18 cellular contexts compared by ENCODE assay signal in genomic region chr17:63869491-63870291, GRCh38. TPM values are rescaled to one million over a fixed set of nuclear protein-coding genes. Genes with fewer than 3 reads are reported as not detected.
DNase-seq lines count a peak whose midpoint lies in the region; ATAC-seq, FAIRE-seq and TF ChIP-seq lines count a peak whose summit lies in the region.
"Not testable (repeated sequence)": the region's sequence is repeated elsewhere in the genome, so short reads cannot be mapped to it uniquely, and the experiment has no call there.
"Had no signal": no experiment of that assay in that cellular context is flagged by ENCODE, and none has a peak within 500 bp of the region (broad histone marks: within the 10 kb centered on the region; RNA-seq: fewer than 3 reads in every experiment).

No MANE protein-coding gene starts in this region.

- not testable (repeated sequence) for FAIRE-seq in astrocyte (lab: Jason Lieb, UNC)

- no CpG with 5 or more reads among the region's 9 CpGs for WGBS in H9 (ENCODE audit: extremely low coverage, insufficient read length, low lambda C conversion rate)
- WGBS in endodermal cell (ENCODE audit: insufficient coverage in 1 of 2, insufficient read length in 1 of 2), 2 experiments: 84 to 85% methylated on average over 5 to 8 of the region's 9 CpGs

- ATAC-seq in PC-3: peak; percentile 18; the same call in 1 of the 2 replicates

- H3K23ac ChIP-seq in H9 (ENCODE audit: insufficient read length, low read depth, low read length): not testable (repeated sequence)

- not testable (repeated sequence) for H3K27ac ChIP-seq in DOHH2 (ENCODE audit: low read depth, low read length); H9 (ENCODE audit: insufficient read length, low read depth, low read length); PC-3 (ENCODE audit: low read length); astrocyte (ENCODE audit: low read depth, low read length); endodermal cell (ENCODE audit: low read depth, low read length)

- H3K36me3 Mint-ChIP-seq in H9 (ENCODE audit: insufficient read depth in 1 of 3, low read depth in 3 of 3); astrocyte (ENCODE audit: low read depth, unreplicated experiment); endodermal cell (ENCODE audit: low read depth); neural crest cell (ENCODE audit: low read depth): not testable (repeated sequence)

- CTCF ChIA-PET in PC-3 (lab: Charles Lee): interaction anchor here (1.1 kb wide), 1 partner anchor 43 kb away, joined by 3 read pairs; no protein-coding TSS in a partner anchor

- H2BK20ac ChIP-seq in H9 (ENCODE audit: low read depth, low read length, poor library complexity, severe bottlenecking): not testable (repeated sequence)

- H3K36me3 ChIP-seq in DOHH2 (ENCODE audit: control insufficient read depth, low read length); PC-3 (ENCODE audit: low read depth, low read length); astrocyte (ENCODE audit: insufficient read depth, low read length); endodermal cell (ENCODE audit: control insufficient read depth, insufficient read depth, low read length): not testable (repeated sequence)

- not testable (repeated sequence) for H4K5ac ChIP-seq in H9 (ENCODE audit: insufficient read length, low read depth, low read length)

- H3K4me3 Mint-ChIP-seq in H9; astrocyte (ENCODE audit: unreplicated experiment); endodermal cell; neural crest cell: not testable (repeated sequence)

- not testable (repeated sequence) for H3T11ph ChIP-seq in H9 (ENCODE audit: low read length)

- not testable (repeated sequence) for H3K18ac ChIP-seq in H9 (ENCODE audit: insufficient read length, low read depth, low read length)

- H3K9me2 ChIP-seq in DOHH2 (replicated peaks; ENCODE audit: control insufficient read depth, low read length); PC-3 (replicated peaks; ENCODE audit: low read length): not testable (repeated sequence)

- not testable (repeated sequence) for H3K79me1 ChIP-seq in H9 (ENCODE audit: insufficient read depth, low read depth, low read length, poor library complexity, severe bottlenecking)

- not testable (repeated sequence) for H3K9me3 Mint-ChIP-seq in H9; astrocyte (ENCODE audit: unreplicated experiment); endodermal cell; neural crest cell

- POLR2A ChIA-PET in PC-3 (lab: Charles Lee; ENCODE audit: unreplicated experiment): not testable (repeated sequence)

- H3K56ac ChIP-seq in H9 (ENCODE audit: insufficient read length, low read depth, low read length): not testable (repeated sequence)

- not testable (repeated sequence) for H3K23me2 ChIP-seq in H9 (ENCODE audit: insufficient read length, low read depth, low read length, poor library complexity, severe bottlenecking)

- H3K4me1 ChIP-seq in DOHH2 (ENCODE audit: control insufficient read depth, low read length): peaks cover 16% of the 10 kb centered on the region
- not testable (repeated sequence) for H3K4me1 ChIP-seq in H9 (ENCODE audit: insufficient read depth, low read length); PC-3 (ENCODE audit: insufficient read depth, low read length); astrocyte (ENCODE audit: insufficient read depth, low read length); endodermal cell (ENCODE audit: control insufficient read depth, insufficient read depth, low read length)

- H3K79me2 ChIP-seq in DOHH2 (ENCODE audit: control insufficient read depth, low read length); H9 (ENCODE audit: insufficient read depth, low read length); PC-3 (ENCODE audit: low read length); astrocyte (ENCODE audit: insufficient read depth, low read length): not testable (repeated sequence)

- H3K14ac ChIP-seq in H9 (ENCODE audit: insufficient read depth, low read length): not testable (repeated sequence)

- H3K4me3 ChIP-seq in DOHH2 (ENCODE audit: low read length); PC-3 (ENCODE audit: low read length); astrocyte (ENCODE audit: insufficient read depth, low read depth, low read length); endodermal cell (ENCODE audit: low read length): not testable (repeated sequence)

- not testable (repeated sequence) for H2AFZ ChIP-seq in H9 (ENCODE audit: low read length); PC-3 (ENCODE audit: low read length); astrocyte (ENCODE audit: low read depth, low read length)

- TF ChIP-seq CTCF in DOHH2 (IDR thresholded peaks at IDR 0.05; ENCODE audit: low read depth, low read length, poor library complexity, severe bottlenecking) (peak; percentile 48), H9 (conservative IDR thresholded peaks at IDR 0.05) (peak; percentile 58; the same call in 2 of the 3 replicates), endodermal cell (conservative IDR thresholded peaks at IDR 0.05) (peak; percentile 66), neural crest cell (conservative IDR thresholded peaks at IDR 0.05) (peak; percentile 42)
- not testable (repeated sequence) for TF ChIP-seq CTCF in PC-3 (conservative IDR thresholded peaks at IDR 0.05; ENCODE audit: low read depth, low read length); astrocyte (IDR thresholded peaks at IDR 0.05; ENCODE audit: insufficient read depth, low read depth, low read length)

- not testable (repeated sequence) for H2BK15ac ChIP-seq in H9 (ENCODE audit: low read depth, low read length)

- not testable (repeated sequence) for H3F3A ChIP-seq in DOHH2 (ENCODE audit: control insufficient read depth, insufficient read depth); PC-3 (ENCODE audit: low read length, unreplicated experiment)

- H3K27ac Mint-ChIP-seq in H9; endodermal cell; neural crest cell (ENCODE audit: unreplicated experiment): not testable (repeated sequence)
- peak overlapping the region; percentile 77 for H3K27ac Mint-ChIP-seq in astrocyte (ENCODE audit: unreplicated experiment)

- H4K20me1 ChIP-seq in DOHH2 (ENCODE audit: control insufficient read depth, insufficient read depth, low read depth, low read length); H9 (ENCODE audit: control insufficient read depth, insufficient read depth, insufficient read length); PC-3 (ENCODE audit: low read length); astrocyte (ENCODE audit: insufficient read depth, low read length): not testable (repeated sequence)

- H2AK5ac ChIP-seq in H9 (ENCODE audit: insufficient read length, low read length): not testable (repeated sequence)

- H4K8ac ChIP-seq in H9 (replicated peaks; ENCODE audit: insufficient read length, low read depth, low read length): not testable (repeated sequence)

- not testable (repeated sequence) for BruUV-seq in PC-3 (replicated peaks; lab: Mats Ljungman, UMichigan)

- not testable (repeated sequence) for H2BK5ac ChIP-seq in H9 (ENCODE audit: insufficient read length, low read length)

- H2BK120ac ChIP-seq in H9 (ENCODE audit: low read depth, low read length, poor library complexity, severe bottlenecking): not testable (repeated sequence)

- DNase-seq in H9; endodermal cell; neural crest cell (ENCODE audit: low read depth, low spot score): not testable (repeated sequence)
- DNase-seq in PC-3: peak; percentile 45
- DNase-seq in astrocyte (ENCODE audit: low read depth): peak; percentile 25
- peak; percentile 33 for DNase-seq in iris pigment epithelial cell (ENCODE audit: low read depth)

- not testable (repeated sequence) for H3K4me1 Mint-ChIP-seq in H9, endodermal cell, neural crest cell
- peaks cover 18% of the 10 kb centered on the region for H3K4me1 Mint-ChIP-seq in astrocyte (ENCODE audit: low read depth, unreplicated experiment)

- H2BK12ac ChIP-seq in H9 (ENCODE audit: insufficient read length, low read depth, low read length): not testable (repeated sequence)

- H3K4ac ChIP-seq in H9 (ENCODE audit: low read depth, low read length): not testable (repeated sequence)

- H3K9me3 ChIP-seq in DOHH2 (ENCODE audit: control insufficient read depth, insufficient read depth, low read length); H9 (ENCODE audit: control insufficient read depth, low read depth, low read length); PC-3 (ENCODE audit: low read length); astrocyte (ENCODE audit: insufficient read depth, low read depth, low read length); endodermal cell (ENCODE audit: control insufficient read depth, low read length): not testable (repeated sequence)

- not testable (repeated sequence) for H3K27me3 ChIP-seq in DOHH2 (ENCODE audit: control insufficient read depth, low read length); H9 (ENCODE audit: insufficient read depth, low read length); PC-3 (ENCODE audit: low read length); astrocyte (ENCODE audit: insufficient read depth, low read length); endodermal cell (ENCODE audit: control insufficient read depth, insufficient read depth, low read length, poor library complexity, severe bottlenecking)

- H4K91ac ChIP-seq in H9 (ENCODE audit: insufficient read length, low read depth, low read length): not testable (repeated sequence)

- not testable (repeated sequence) for H3K4me2 ChIP-seq in DOHH2 (ENCODE audit: low read length); H9 (ENCODE audit: insufficient read depth, insufficient read length, low read length); PC-3 (ENCODE audit: low read length); astrocyte (ENCODE audit: low read length)

- H3K27me3 Mint-ChIP-seq in H9 (ENCODE audit: low read depth); astrocyte (ENCODE audit: low read depth, unreplicated experiment); endodermal cell (ENCODE audit: insufficient read depth); neural crest cell (ENCODE audit: low read depth): not testable (repeated sequence)

- intact Hi-C loops in PC-3 (cut with micrococcal nuclease): not testable (repeated sequence)

- H3K9ac ChIP-seq in H9 (ENCODE audit: extremely low read depth, insufficient read length, low read length); PC-3 (ENCODE audit: low read length); astrocyte (ENCODE audit: low read length); endodermal cell (ENCODE audit: extremely low read depth, low read length, poor library complexity, severe bottlenecking): not testable (repeated sequence)

RNA-seq across cellular contexts. Expression of gene CSH2, which starts 3.8 kb away (rescaled TPM):
- total RNA-seq in H9 (2021): not detected in 2 replicates
- total RNA-seq in PC-3 (2014; rRNA removed): not detected in 2 replicates
- 4.3 and 5.8 TPM in 2 replicates for total RNA-seq in astrocyte
- under 1 TPM in 1 of 2 donors, not detected in 1; 0.57 TPM for total RNA-seq in endodermal cell
- not detected for polyA plus RNA-seq in endodermal cell (2013, experiment 1 of 2)
- polyA plus RNA-seq in endodermal cell (2013, experiment 2 of 2): not detected
- not detected in 2 replicates for total RNA-seq in neural crest cell
- total RNA-seq: activated CD4-positive, alpha-beta T cell treated with anti-CD3 and anti-CD28 coated beads, Interleukin-2, amount 10 ng/mL, durations not matched to agents 24 days and 14 days; activated CD8-positive, alpha-beta memory T cell treated with anti-CD3 and anti-CD28 coated beads, Interleukin-2, amount 10 ng/mL, durations not matched to agents 7 days and 5 days; Caco-2; esophagus mucosa; left ventricle myocardium superior; mucosa of gallbladder; Peyer's patch; pulmonary artery endothelial cell; SJSA1 had no signal

RNA-seq across cellular contexts. Expression of gene GH2, which starts 12.1 kb away (rescaled TPM):
- 0.50 and 0.77 TPM in 2 replicates for total RNA-seq in H9 (2021)
- total RNA-seq in PC-3 (2014; rRNA removed): not detected in 2 replicates
- not detected in 2 replicates for total RNA-seq in astrocyte
- under 1 TPM; 0.42 to 0.49 TPM for total RNA-seq in endodermal cell
- not detected for polyA plus RNA-seq in endodermal cell (2013, experiment 1 of 2)
- polyA plus RNA-seq in endodermal cell (2013, experiment 2 of 2): not detected
- not detected in 2 replicates for total RNA-seq in neural crest cell
- total RNA-seq: activated CD4-positive, alpha-beta T cell treated with anti-CD3 and anti-CD28 coated beads, Interleukin-2, amount 10 ng/mL, durations not matched to agents 24 days and 14 days; activated CD8-positive, alpha-beta memory T cell treated with anti-CD3 and anti-CD28 coated beads, Interleukin-2, amount 10 ng/mL, durations not matched to agents 7 days and 5 days; Caco-2; esophagus mucosa; left ventricle myocardium superior; mucosa of gallbladder; Peyer's patch; pulmonary artery endothelial cell; SJSA1; T-helper 17 cell had no signal

RNA-seq across cellular contexts. Expression of gene CSH1, which starts 26.7 kb away (rescaled TPM):
- total RNA-seq in H9 (2021): not detected in 2 replicates
- not detected in 2 replicates for total RNA-seq in PC-3 (2014; rRNA removed)
- 8.9 and 15.5 TPM in 2 replicates for total RNA-seq in astrocyte
- total RNA-seq in endodermal cell: under 1 TPM in 1 of 2 donors, not detected in 1; 0.64 TPM
- not detected for polyA plus RNA-seq in endodermal cell (2013, experiment 1 of 2)
- not detected for polyA plus RNA-seq in endodermal cell (2013, experiment 2 of 2)
- total RNA-seq in neural crest cell: not detected in 2 replicates
- total RNA-seq: activated CD4-positive, alpha-beta T cell treated with anti-CD3 and anti-CD28 coated beads, Interleukin-2, amount 10 ng/mL, durations not matched to agents 24 days and 14 days; activated CD8-positive, alpha-beta memory T cell treated with anti-CD3 and anti-CD28 coated beads, Interleukin-2, amount 10 ng/mL, durations not matched to agents 7 days and 5 days; Caco-2; esophagus mucosa; left ventricle myocardium superior; mucosa of gallbladder; Peyer's patch; pulmonary artery endothelial cell; SJSA1 had no signal

RNA-seq across cellular contexts. Expression of gene SMARCD2, which starts 27.2 kb away (rescaled TPM):
- total RNA-seq in H9 (2021): 68.9 and 71.4 TPM in 2 replicates
- 152 and 156 TPM in 2 replicates for total RNA-seq in PC-3 (2014; rRNA removed)
- total RNA-seq in astrocyte: 33.9 and 34.5 TPM in 2 replicates
- 10 to 100 TPM; 68.8 to 82.1 TPM for total RNA-seq in endodermal cell
- 43.3 TPM for polyA plus RNA-seq in endodermal cell (2013, experiment 1 of 2)
- 43.8 TPM for polyA plus RNA-seq in endodermal cell (2013, experiment 2 of 2)
- 43.0 and 45.5 TPM in 2 replicates for total RNA-seq in neural crest cell

RNA-seq across cellular contexts. Expression of gene CSHL1, which starts 41.4 kb away (rescaled TPM):
- total RNA-seq in H9 (2021): not detected in 2 replicates
- total RNA-seq in PC-3 (2014; rRNA removed): not detected in 2 replicates
- not detected in 2 replicates for total RNA-seq in astrocyte
- not detected for total RNA-seq in endodermal cell
- polyA plus RNA-seq in endodermal cell (2013, experiment 1 of 2): not detected
- not detected for polyA plus RNA-seq in endodermal cell (2013, experiment 2 of 2)
- not detected in 2 replicates for total RNA-seq in neural crest cell
- total RNA-seq: activated CD4-positive, alpha-beta T cell treated with anti-CD3 and anti-CD28 coated beads, Interleukin-2, amount 10 ng/mL, durations not matched to agents 24 days and 14 days; activated CD8-positive, alpha-beta memory T cell treated with anti-CD3 and anti-CD28 coated beads, Interleukin-2, amount 10 ng/mL, durations not matched to agents 7 days and 5 days; Caco-2; esophagus mucosa; left ventricle myocardium superior; mucosa of gallbladder; Peyer's patch; pulmonary artery endothelial cell; SJSA1; T-helper 17 cell; testis had no signal
